Comparison of ENCODE assay signal across 1 cellular context in genomic region chr11:95108159-95108611, GRCh38.
TF ChIP-seq lines count a peak whose summit lies in the region.

No MANE protein-coding gene starts in this region.

TF ChIP-seq in HEK293, 187 proteins besides CTCF, POLR2A, EP300 and RAD21 (continued from another document):
- TF ChIP-seq ZBTB26 (tag by site-specific recombination; optimal IDR thresholded peaks at IDR 0.05) (peak; percentile 2), ZNF621 (tag by site-specific recombination; IDR thresholded peaks at IDR 0.05) (no peak), ZNF114 (tag by site-specific recombination; IDR thresholded peaks at IDR 0.05) (no peak), ZFHX2 (tag by site-specific recombination; conservative IDR thresholded peaks at IDR 0.05) (peak; percentile 49), PRDM1 (tag by site-specific recombination; IDR thresholded peaks at IDR 0.05) (peak; percentile 62), ZFP69B (tag by site-specific recombination; IDR thresholded peaks at IDR 0.05) (0 out of 2 replicates have a peak, but pooled peaks have one; percentile 26), ZNF24 (tag by site-specific recombination; IDR thresholded peaks at IDR 0.05) (no peak), FEZF1 (tag by site-specific recombination; IDR thresholded peaks at IDR 0.05) (peak; percentile 59), PRDM4 (tag by site-specific recombination; IDR thresholded peaks at IDR 0.05) (peak; percentile 50; the same call in 1 of the 2 replicates)
